ENCODE assay signal across 30 cellular contexts in the genomic region with DNA sequence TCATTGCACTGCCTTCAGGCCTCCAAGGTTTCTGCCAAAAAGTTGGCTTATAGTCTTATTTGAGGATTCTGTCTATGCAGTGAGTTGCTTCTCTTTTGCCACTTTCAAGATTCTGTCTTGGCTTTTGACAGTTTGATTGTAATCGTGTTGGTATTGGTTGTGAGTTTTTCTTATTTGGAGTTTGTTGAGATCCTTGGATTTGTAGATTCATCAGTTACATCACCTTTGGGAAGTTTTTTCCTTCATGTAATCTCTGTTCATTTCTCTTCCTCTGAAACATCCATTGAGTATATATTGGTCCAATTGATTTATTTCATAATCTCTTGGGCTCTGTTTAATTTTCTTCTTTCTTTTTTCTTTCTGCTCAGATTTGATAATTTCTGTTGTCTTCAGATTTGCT.
"Had no signal": no experiment of that assay in that cellular context is flagged by ENCODE, and none has a peak within 500 bp of the region (broad histone marks: within the 10 kb centered on the region; RNA-seq: fewer than 3 reads in every experiment).

No MANE protein-coding gene starts in this region.

- H3K9me3 Mint-ChIP-seq: activated CD4-positive, alpha-beta memory T cell treated with anti-CD3 and anti-CD28 coated beads for 36 hours; activated T-helper 1 cell treated with anti-CD3 and anti-CD28 coated beads, Interleukin-12 subunit alpha, Interleukin-12 subunit beta, Interleukin-2, Interleukin-4 antibody, amounts not matched to agents 30 ng/mL and 10 ng/mL and 1 ng/mL, durations not matched to agents 14 hours and 24 hours and 36 hours had no signal

- H3K27me3 Mint-ChIP-seq: activated CD4-positive, alpha-beta memory T cell treated with anti-CD3 and anti-CD28 coated beads for 36 hours; progenitor cell of endocrine pancreas had no signal

- H3K27ac ChIP-seq: breast epithelium, esophagus squamous epithelium, heart right ventricle, lower lobe of right lung, ovary, skin epidermis, stomach, thyroid gland, upper lobe of right lung, VCaP had no signal

- H3K4me3 ChIP-seq: breast epithelium, esophagus squamous epithelium, heart right ventricle, lower lobe of right lung, ovary, skin epidermis, stomach, thyroid gland, upper lobe of right lung had no signal

- DNase-seq: activated CD4-positive, alpha-beta memory T cell treated with anti-CD3 and anti-CD28 coated beads for 36 hours; activated CD4-positive, alpha-beta T cell treated with anti-CD3 and anti-CD28 coated beads for 4 hours; activated gamma-delta T cell; activated naive CD4-positive, alpha-beta T cell treated with anti-CD3 and anti-CD28 coated beads, Interleukin-2, amount 50 U/mL, for 16 hours; activated T-cell treated with anti-CD3 and anti-CD28 coated beads for 4 hours; central memory CD4-positive, alpha-beta T cell; dermis blood vessel endothelial cell; effector CD4-positive, alpha-beta T cell; esophagus squamous epithelium; foreskin melanocyte; heart right ventricle; kidney glomerular epithelial cell; lower lobe of right lung; mesendoderm; nephron progenitor cell; ovary; retina; stimulated activated CD4-positive, alpha-beta T cell treated with anti-CD3 and anti-CD28 coated beads, Interleukin-4, amount 100 ng/mL, for 24 hours; stomach; T-helper 1 cell; thyroid gland; upper lobe of right lung had no signal

- H3K4me1 Mint-ChIP-seq: nephron progenitor cell had no signal

- H3K4me1 ChIP-seq: breast epithelium, esophagus squamous epithelium, lower lobe of right lung, thyroid gland had no signal

- H3K9me3 ChIP-seq: esophagus squamous epithelium, lower lobe of right lung, ovary, stomach, thyroid gland, upper lobe of right lung had no signal

- H3K27ac Mint-ChIP-seq: activated CD4-positive, alpha-beta memory T cell treated with anti-CD3 and anti-CD28 coated beads for 36 hours; activated T-helper 1 cell treated with anti-CD3 and anti-CD28 coated beads, Interleukin-12 subunit alpha, Interleukin-12 subunit beta, Interleukin-2, Interleukin-4 antibody, amounts not matched to agents 30 ng/mL and 10 ng/mL and 1 ng/mL, durations not matched to agents 14 hours and 24 hours and 36 hours; progenitor cell of endocrine pancreas; stimulated activated effector memory CD8-positive, alpha-beta T cell treated with anti-CD3 and anti-CD28 coated beads, Interleukin-12 subunit alpha, Interleukin-12 subunit beta, amount 100 ng/mL, for 72 hours had no signal

- H3K36me3 ChIP-seq: breast epithelium, ovary had no signal

- H3K27me3 ChIP-seq: breast epithelium, esophagus squamous epithelium, heart right ventricle, ovary, stomach, thyroid gland, upper lobe of right lung had no signal

- ATAC-seq: heart right ventricle; left lobe of liver; lower lobe of right lung; sciatic nerve; stimulated activated effector memory CD8-positive, alpha-beta T cell treated with anti-CD3 and anti-CD28 coated beads, Interleukin-12 subunit alpha, Interleukin-12 subunit beta, amount 100 ng/mL, for 72 hours; upper lobe of right lung had no signal

- H3K4me3 Mint-ChIP-seq: activated CD4-positive, alpha-beta memory T cell treated with anti-CD3 and anti-CD28 coated beads for 36 hours; activated T-helper 1 cell treated with anti-CD3 and anti-CD28 coated beads, Interleukin-12 subunit alpha, Interleukin-12 subunit beta, Interleukin-2, Interleukin-4 antibody, amounts not matched to agents 30 ng/mL and 10 ng/mL and 1 ng/mL, durations not matched to agents 14 hours and 24 hours and 36 hours; nephron progenitor cell; stimulated activated effector memory CD8-positive, alpha-beta T cell treated with anti-CD3 and anti-CD28 coated beads, Interleukin-12 subunit alpha, Interleukin-12 subunit beta, amount 100 ng/mL, for 72 hours had no signal
